In the genomic region with DNA sequence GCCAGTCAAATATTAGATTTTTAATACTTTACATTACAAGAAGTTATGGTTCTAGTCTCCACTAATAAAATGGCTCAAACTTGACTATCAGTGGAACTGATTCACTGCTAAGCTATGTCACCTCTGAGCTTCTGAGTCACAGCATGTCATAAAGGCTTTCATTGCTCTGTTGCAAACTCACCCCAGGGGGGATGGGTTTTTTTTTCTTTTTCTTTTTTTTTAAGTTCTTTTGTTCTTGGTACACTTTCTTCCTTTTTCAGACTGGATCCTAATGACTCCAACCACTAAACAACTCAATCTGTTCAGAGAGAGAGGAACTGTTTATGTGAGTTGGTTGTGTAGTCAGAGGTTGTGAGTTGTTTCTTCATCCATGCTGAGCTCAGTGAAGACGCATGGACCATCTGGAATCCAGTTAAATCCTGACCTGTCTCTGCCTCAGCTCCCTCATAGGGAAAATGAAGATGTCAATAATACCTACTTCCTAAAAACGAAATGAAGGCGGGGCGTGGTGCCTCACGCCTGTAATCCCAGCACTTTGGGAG, we compare ENCODE assay signal across 1 cellular context.
A peak's percentile ranks its signal among the peaks of the same experiment; 100 is the strongest.
TF ChIP-seq lines count a peak whose summit lies in the region.

No MANE protein-coding gene starts in this region.

TF ChIP-seq in SK-N-SH, 30 proteins besides CTCF, POLR2A, EP300 and RAD21 (continued from another document):
- TF ChIP-seq, protein P1, sequence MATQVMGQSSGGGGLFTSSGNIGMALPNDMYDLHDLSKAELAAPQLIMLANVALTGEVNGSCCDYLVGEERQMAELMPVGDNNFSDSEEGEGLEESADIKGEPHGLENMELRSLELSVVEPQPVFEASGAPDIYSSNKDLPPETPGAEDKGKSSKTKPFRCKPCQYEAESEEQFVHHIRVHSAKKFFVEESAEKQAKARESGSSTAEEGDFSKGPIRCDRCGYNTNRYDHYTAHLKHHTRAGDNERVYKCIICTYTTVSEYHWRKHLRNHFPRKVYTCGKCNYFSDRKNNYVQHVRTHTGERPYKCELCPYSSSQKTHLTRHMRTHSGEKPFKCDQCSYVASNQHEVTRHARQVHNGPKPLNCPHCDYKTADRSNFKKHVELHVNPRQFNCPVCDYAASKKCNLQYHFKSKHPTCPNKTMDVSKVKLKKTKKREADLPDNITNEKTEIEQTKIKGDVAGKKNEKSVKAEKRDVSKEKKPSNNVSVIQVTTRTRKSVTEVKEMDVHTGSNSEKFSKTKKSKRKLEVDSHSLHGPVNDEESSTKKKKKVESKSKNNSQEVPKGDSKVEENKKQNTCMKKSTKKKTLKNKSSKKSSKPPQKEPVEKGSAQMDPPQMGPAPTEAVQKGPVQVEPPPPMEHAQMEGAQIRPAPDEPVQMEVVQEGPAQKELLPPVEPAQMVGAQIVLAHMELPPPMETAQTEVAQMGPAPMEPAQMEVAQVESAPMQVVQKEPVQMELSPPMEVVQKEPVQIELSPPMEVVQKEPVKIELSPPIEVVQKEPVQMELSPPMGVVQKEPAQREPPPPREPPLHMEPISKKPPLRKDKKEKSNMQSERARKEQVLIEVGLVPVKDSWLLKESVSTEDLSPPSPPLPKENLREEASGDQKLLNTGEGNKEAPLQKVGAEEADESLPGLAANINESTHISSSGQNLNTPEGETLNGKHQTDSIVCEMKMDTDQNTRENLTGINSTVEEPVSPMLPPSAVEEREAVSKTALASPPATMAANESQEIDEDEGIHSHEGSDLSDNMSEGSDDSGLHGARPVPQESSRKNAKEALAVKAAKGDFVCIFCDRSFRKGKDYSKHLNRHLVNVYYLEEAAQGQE (IDR thresholded peaks at IDR 0.05; ENCODE audit: low read depth, low read length): no peak
- no peak for TF ChIP-seq EZH2phosphoT487 (IDR thresholded peaks at IDR 0.05; ENCODE audit: borderline replicate concordance, low read depth)
- TF ChIP-seq FOSL2 (IDR thresholded peaks at IDR 0.05; ENCODE audit: borderline replicate concordance, low read depth): peak; percentile 99
- TF ChIP-seq TAF1 (IDR thresholded peaks at IDR 0.05; ENCODE audit: borderline replicate concordance, low read depth, low read length): no peak
